8 cellular contexts compared by ENCODE assay signal in the genomic region with DNA sequence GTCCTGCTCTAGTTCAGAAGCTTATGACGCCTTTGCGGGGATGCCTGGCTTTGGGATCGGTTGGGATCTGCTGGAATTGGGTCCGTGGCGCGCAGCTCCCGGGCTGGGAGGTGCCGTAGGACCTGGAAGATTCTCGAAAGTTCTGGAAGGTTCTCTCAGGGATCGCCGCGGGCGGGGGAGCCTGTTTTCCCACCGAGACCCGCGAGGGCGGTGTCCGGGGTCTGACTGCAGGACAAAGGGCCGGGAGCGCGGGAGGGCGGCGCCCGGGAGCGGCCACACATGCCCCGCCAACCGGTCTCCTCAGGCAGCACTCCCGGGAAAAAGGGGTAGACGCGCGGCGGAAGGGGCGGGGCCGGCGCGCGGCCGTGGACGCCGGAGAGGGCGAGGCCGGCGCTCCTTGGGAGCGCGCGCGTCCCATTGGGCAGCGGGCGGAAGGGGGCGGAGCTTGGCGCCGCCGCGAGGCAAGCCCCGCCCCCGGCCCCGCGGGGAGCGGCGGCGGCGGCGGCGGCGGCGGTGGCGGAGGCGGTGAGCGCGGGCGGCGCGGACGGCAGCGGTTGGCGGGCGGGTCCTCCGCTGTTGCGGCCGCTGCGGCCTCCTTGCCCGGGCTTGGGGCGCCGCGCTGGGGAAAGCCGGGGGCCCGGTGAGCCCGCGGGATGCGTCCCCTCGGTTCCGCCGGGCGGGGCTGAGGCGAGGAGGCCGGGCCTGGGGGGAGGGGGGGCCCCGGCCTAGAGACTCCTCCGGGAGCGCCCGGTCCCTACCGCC. TPM values are rescaled to one million over a fixed set of nuclear protein-coding genes. Genes with fewer than 3 reads are reported as not detected.
DNase-seq lines count a peak whose midpoint lies in the region; ATAC-seq and TF ChIP-seq lines count a peak whose summit lies in the region.

No MANE protein-coding gene starts in this region.

- H3K9me2 ChIP-seq in Loucy (replicated peaks; ENCODE audit: low read depth, low read length): no peaks in the 10 kb centered on the region

- TF ChIP-seq CTCF in Loucy (conservative IDR thresholded peaks at IDR 0.05; ENCODE audit: low read length): no peak
- TF ChIP-seq CTCF in foreskin keratinocyte (conservative IDR thresholded peaks at IDR 0.05): peak; percentile 19

- H3K36me3 ChIP-seq in Loucy (ENCODE audit: insufficient read depth, low read length) (no peaks in the 10 kb centered on the region; the same call in 1 of the 2 replicates), neuron (ENCODE audit: insufficient read depth, low read length) (peaks cover 26% of the 10 kb centered on the region)

- H2AFZ ChIP-seq in Loucy (ENCODE audit: low read length) (peak overlapping the region; percentile 85), neuron (ENCODE audit: low read depth, low read length) (peak overlapping the region; percentile 62)

- H3K4me1 ChIP-seq in Loucy (ENCODE audit: insufficient read depth, low read length, poor library complexity, severe bottlenecking) (peaks cover 22% of the 10 kb centered on the region), foreskin keratinocyte (no peaks in the 10 kb centered on the region), neuron (ENCODE audit: insufficient read depth, low read length) (peaks cover 22% of the 10 kb centered on the region)

- H4K20me1 ChIP-seq in Loucy (ENCODE audit: insufficient read depth, low read length, poor library complexity, severe bottlenecking): no peaks in the 10 kb centered on the region

- ATAC-seq in foreskin keratinocyte: peak; percentile 80

- DNase-seq in EL: peak; percentile 86
- peak; percentile 58 for DNase-seq in H4 (ENCODE audit: low spot score)
- peak; percentile 78 for DNase-seq in activated gamma-delta T cell treated with Interleukin-2 at 50 U/mL for 16 hours
- peak; percentile 38 to 62 for DNase-seq in foreskin keratinocyte
- DNase-seq in stromal cell of bone marrow (ENCODE audit: low read depth): peak; percentile 81

- H3K9ac ChIP-seq in Loucy (ENCODE audit: low read depth, low read length, poor library complexity, severe bottlenecking): peak overlapping the region; percentile 94

- H3K79me2 ChIP-seq in Loucy (ENCODE audit: insufficient read depth, low read length): peaks cover 34% of the 10 kb centered on the region; the same call in 1 of the 2 replicates

- H3K27ac ChIP-seq in foreskin keratinocyte: peak overlapping the region; percentile 59

- H3K4me3 ChIP-seq in Loucy (ENCODE audit: low read length, poor library complexity, severe bottlenecking) (peak overlapping the region; percentile 96), neuron (ENCODE audit: low read length) (peak overlapping the region; percentile 95)

- H3K4me2 ChIP-seq in Loucy (ENCODE audit: low read depth, low read length, poor library complexity, severe bottlenecking): peak overlapping the region; percentile 90

- TF ChIP-seq POLR2A in Raji (IDR thresholded peaks at IDR 0.05; ENCODE audit: insufficient read depth, low read depth, low read length): peak; percentile 74

- no peaks in the 10 kb centered on the region for H3K9me3 ChIP-seq in Loucy (ENCODE audit: insufficient read depth, low read depth, low read length)
- H3K9me3 ChIP-seq in neuron (ENCODE audit: low read length): no peaks in the 10 kb centered on the region

- H3K27me3 ChIP-seq in Loucy (ENCODE audit: insufficient read depth, low read length, poor library complexity, severe bottlenecking) (no peaks in the 10 kb centered on the region), foreskin keratinocyte (no peaks in the 10 kb centered on the region), neuron (ENCODE audit: insufficient read depth, low read length) (no peaks in the 10 kb centered on the region)

- no peaks in the 10 kb centered on the region for H3F3A ChIP-seq in Loucy (ENCODE audit: low read depth)

RNA-seq across cellular contexts. Expression of gene NDUFS7, which starts 29.0 kb away (rescaled TPM):
- total RNA-seq in H4 (2014; rRNA removed; shearing (Covaris generic)): 67.9 and 87.2 TPM in 2 replicates
- total RNA-seq in foreskin keratinocyte: 80.0 and 81.3 TPM in 2 replicates
- 115 and 132 TPM in 2 replicates for polyA plus RNA-seq in foreskin keratinocyte

RNA-seq across cellular contexts. Expression of gene GAMT, which starts 46.7 kb away (rescaled TPM):
- 15.5 and 18.9 TPM in 2 replicates for total RNA-seq in H4 (2014; rRNA removed; shearing (Covaris generic))
- total RNA-seq in foreskin keratinocyte: 11.0 and 13.9 TPM in 2 replicates
- 18.9 and 23.2 TPM in 2 replicates for polyA plus RNA-seq in foreskin keratinocyte

RNA-seq across cellular contexts. Expression of gene DAZAP1, which starts 52.7 kb away (rescaled TPM):
- 47.6 and 59.4 TPM in 2 replicates for total RNA-seq in H4 (2014; rRNA removed; shearing (Covaris generic))
- 116 and 119 TPM in 2 replicates for total RNA-seq in foreskin keratinocyte
- 136 and 140 TPM in 2 replicates for polyA plus RNA-seq in foreskin keratinocyte

Comparison
In these comparisons a context has a peak if more than half of its experiments do, and no peak if none do; other contexts are left out.
1. Peak in every context shown above with its lines: DNase-seq, ATAC-seq, H3K4me3 ChIP-seq and H3K27ac ChIP-seq.